ENCODE assay signal across 9 cellular contexts in the genomic region with DNA sequence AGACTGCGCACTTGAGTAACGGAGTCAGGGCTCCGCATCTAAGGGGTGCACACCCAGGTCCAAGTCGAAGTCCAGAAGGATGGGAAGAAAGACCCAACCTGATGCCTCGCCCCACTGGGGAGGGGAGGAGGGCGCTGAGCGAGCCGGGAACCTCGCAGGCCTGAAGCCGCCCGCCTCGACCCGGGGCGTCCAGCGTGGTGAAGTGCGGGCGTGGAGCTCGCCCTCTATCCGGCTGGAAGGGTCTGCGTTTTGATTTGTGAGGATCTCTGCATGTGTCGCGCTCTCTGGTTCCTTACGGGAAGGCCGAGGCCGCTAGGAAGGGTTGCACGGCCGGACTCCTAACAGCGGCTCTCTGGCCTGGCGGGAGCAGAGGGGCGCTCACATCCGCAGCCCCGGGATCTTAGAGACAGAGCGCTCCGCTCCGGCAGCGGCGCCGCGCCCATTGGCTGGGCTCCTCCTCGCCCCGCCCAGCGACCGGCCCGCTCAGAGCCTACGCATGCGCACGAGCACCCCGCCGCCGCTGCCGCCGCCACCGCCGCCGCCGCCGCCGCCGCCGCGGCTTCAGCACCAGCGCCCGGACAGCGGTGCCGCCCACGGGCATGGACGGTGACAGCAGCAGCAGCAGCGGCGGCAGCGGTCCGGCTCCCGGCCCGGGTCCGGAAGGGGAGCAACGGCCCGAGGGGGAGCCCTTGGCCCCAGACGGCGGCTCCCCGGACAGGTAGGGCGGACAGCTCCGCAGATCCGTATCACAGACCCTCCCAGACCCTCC. TPM values are rescaled to one million over a fixed set of nuclear protein-coding genes. Genes with fewer than 3 reads are reported as not detected.
DNase-seq lines count a peak whose midpoint lies in the region; ATAC-seq and TF ChIP-seq lines count a peak whose summit lies in the region.
"Had no signal": no experiment of that assay in that cellular context is flagged by ENCODE, and none has a peak within 500 bp of the region (broad histone marks: within the 10 kb centered on the region; RNA-seq: fewer than 3 reads in every experiment).

TSS of gene DISP2 (plus strand) at position 497 of the 769 bp plus-strand sequence. CDS start at position 600, 103 bp downstream.

- no peaks in the 10 kb centered on the region for H3K9me3 ChIP-seq in fibroblast of lung (ENCODE audit: control insufficient read depth, insufficient read depth, low read depth, low read length)
- no peaks in the 10 kb centered on the region for H3K9me3 ChIP-seq in naive thymus-derived CD4-positive, alpha-beta T cell (ENCODE audit: control insufficient read depth in 2 of 3, low read length in 3 of 3)

- H3K27me3 Mint-ChIP-seq in naive thymus-derived CD4-positive, alpha-beta T cell: peaks cover 0 to 30% (median 9%) of the 10 kb centered on the region in 5 donors

- H3K9ac ChIP-seq in fibroblast of lung (ENCODE audit: insufficient read depth, low read length): no peak within 1 kb of the TSS

- H3K4me2 ChIP-seq in fibroblast of lung (ENCODE audit: extremely low read depth, insufficient read depth, low read length): peak within 1 kb of the TSS; percentile 80

- peaks cover 7 to 15% (median 13%) of the 10 kb centered on the region in 7 donors for H3K4me1 Mint-ChIP-seq in naive thymus-derived CD4-positive, alpha-beta T cell

- DNase-seq in DMS53 (lab: John Stamatoyannopoulos, UW): peak; percentile 89
- peak; percentile 28 for DNase-seq in KG1 (lab: John Stamatoyannopoulos, UW)
- peak; percentile 79 for DNase-seq in RPMI7951 (ENCODE audit: low read depth)
- DNase-seq in activated T-helper 1 cell treated with anti-CD3 and anti-CD28 coated beads, Interleukin-2, amount 50 U/mL, for 16 hours (ENCODE audit: low read depth in 1 of 2, low spot score in 1 of 2): peak; percentile 78 to 83
- peak; percentile 62 to 67 for DNase-seq in fibroblast of lung (ENCODE audit: low read depth in 2 of 2)
- peak; percentile 80 to 97 (median 91) for DNase-seq in naive thymus-derived CD4-positive, alpha-beta T cell
- peak; percentile 70 to 72 for DNase-seq in stimulated activated CD8-positive, alpha-beta memory T cell treated with anti-CD3 and anti-CD28 coated beads, Interleukin-7, amount 100 ng/mL, for 48 hours (ENCODE audit: extremely low read depth in 1 of 2, low read depth in 1 of 2)

- H2AFZ ChIP-seq in fibroblast of lung (ENCODE audit: low read length): peak within 1 kb of the TSS; percentile 63

- peaks cover 3% of the 10 kb centered on the region for H3K4me1 ChIP-seq in fibroblast of lung (ENCODE audit: control insufficient read depth, extremely low read depth, insufficient read depth, low read length)
- peaks cover 0 to 12% of the 10 kb centered on the region in 2 donors for H3K4me1 ChIP-seq in naive thymus-derived CD4-positive, alpha-beta T cell (ENCODE audit: control insufficient read depth in 2 of 2, insufficient read depth in 2 of 2, low read length in 2 of 2)

- H3K79me2 ChIP-seq in fibroblast of lung (ENCODE audit: control insufficient read depth, insufficient read depth, low read length): no peaks in the 10 kb centered on the region

- H3K36me3 ChIP-seq in fibroblast of lung (ENCODE audit: control insufficient read depth, insufficient read depth, low read length): no peaks in the 10 kb centered on the region
- no peaks in the 10 kb centered on the region for H3K36me3 ChIP-seq in naive thymus-derived CD4-positive, alpha-beta T cell (ENCODE audit: control insufficient read depth in 2 of 3, insufficient read depth in 3 of 3, low read length in 3 of 3)

- peaks cover 38% of the 10 kb centered on the region for H3K27me3 ChIP-seq in fibroblast of lung (ENCODE audit: control insufficient read depth, insufficient read depth, low read length)
- no peaks in the 10 kb centered on the region for H3K27me3 ChIP-seq in naive thymus-derived CD4-positive, alpha-beta T cell (ENCODE audit: control insufficient read depth in 2 of 2, insufficient read depth in 2 of 2, low read length in 2 of 2)

- peak within 1 kb of the TSS; percentile 75 to 90 (median 83) for H3K4me3 Mint-ChIP-seq in naive thymus-derived CD4-positive, alpha-beta T cell

- peak; percentile 82 for ATAC-seq in GM21786 (IDR thresholded peaks at IDR 0.05; ENCODE audit: unreplicated experiment)
- peak; percentile 94 for ATAC-seq in naive thymus-derived CD4-positive, alpha-beta T cell

- POLR2A ChIA-PET in naive thymus-derived CD4-positive, alpha-beta T cell (lab: Charles Lee): interaction anchor here (1.4 kb wide), 1 partner anchor 9 kb away, joined by 5 read pairs; no protein-coding TSS in a partner anchor

- H3K4me3 ChIP-seq in fibroblast of lung (replicated peaks in 1 of 4; ENCODE audit: control extremely low read depth in 1 of 4, insufficient read depth in 1 of 4, low read depth in 3 of 4, low read length in 4 of 4): peak within 1 kb of the TSS; percentile 35 to 56 (median 42)
- H3K4me3 ChIP-seq in naive thymus-derived CD4-positive, alpha-beta T cell (ENCODE audit: low read length): peak within 1 kb of the TSS; percentile 63

- CTCF ChIA-PET in naive thymus-derived CD4-positive, alpha-beta T cell (lab: Charles Lee): no interaction called here

- intact Hi-C loops in naive thymus-derived CD4-positive, alpha-beta T cell (cut with micrococcal nuclease): loop anchor here (1.0 to 5.0 kb wide), 9 partner anchors 10 to 207 kb away; partner anchors contain the start of genes KNSTRN (in 2 of the 2), BAHD1 (in 1 of the 2), CCDC32 (in 1 of the 2) and INAFM2 (in 1 of the 2)

- no peaks in the 10 kb centered on the region for H4K20me1 ChIP-seq in fibroblast of lung (ENCODE audit: control insufficient read depth, extremely low read depth, insufficient read depth, low read length)

- H3K27ac Mint-ChIP-seq in naive thymus-derived CD4-positive, alpha-beta T cell: peak within 1 kb of the TSS in 2 of 9 donors; percentile 38 to 48

- H3K36me3 Mint-ChIP-seq in naive thymus-derived CD4-positive, alpha-beta T cell: peaks cover 0 to 11% (median 5%) of the 10 kb centered on the region in 5 donors

- H3K27ac ChIP-seq in fibroblast of lung (ENCODE audit: insufficient read depth, low read length): no peak within 1 kb of the TSS
- H3K27ac ChIP-seq in naive thymus-derived CD4-positive, alpha-beta T cell (ENCODE audit: low read depth, low read length): no peak within 1 kb of the TSS
- H3K27ac ChIP-seq: epithelial cell of prostate had no signal

- no peak for TF ChIP-seq CTCF in fibroblast of lung (conservative IDR thresholded peaks at IDR 0.05 in 1 of 2, IDR thresholded peaks at IDR 0.05 in 1 of 2; ENCODE audit: low read depth in 1 of 2, low read length in 2 of 2)

- H3K9me3 Mint-ChIP-seq in naive thymus-derived CD4-positive, alpha-beta T cell: peaks cover 0 to 2% (median 0%) of the 10 kb centered on the region in 11 donors

RNA-seq across cellular contexts. Expression of gene DISP2, which starts in this region (rescaled TPM):
- total RNA-seq in RPMI7951 (2014; rRNA removed; shearing (Covaris generic)): 0.24 and 0.59 TPM in 2 replicates
- under 0.01 and 0.26 TPM in 2 replicates for total RNA-seq in fibroblast of lung
- polyA plus RNA-seq in fibroblast of lung: 0.11 and 0.43 TPM in 2 replicates
- polyA plus RNA-seq in fibroblast of lung (2012): 0.62 and 1.1 TPM in 2 replicates
- 0.12 and 0.26 TPM in 2 replicates for polyA minus RNA-seq in fibroblast of lung (ENCODE audit: low replicate concordance)
- under 1 TPM in 4 of 5 experiments, not detected in 1; 0.05 to 0.51 (median 0.07) TPM for total RNA-seq in naive thymus-derived CD4-positive, alpha-beta T cell
- not detected for polyA plus RNA-seq in naive thymus-derived CD4-positive, alpha-beta T cell

Comparison
In these comparisons a context has a peak if more than half of its experiments do, and no peak if none do; other contexts are left out.
1. Peak in DNase-seq in RPMI7951; RNA of the gene not detected or under 1 TPM.
2. Peak in DNase-seq, ATAC-seq and H3K4me3 ChIP-seq in naive thymus-derived CD4-positive, alpha-beta T cell; RNA of the gene not detected or under 1 TPM.
3. DNase-seq: peak in every context shown above with its lines; median percentile 91 in naive thymus-derived CD4-positive, alpha-beta T cell; 89 in DMS53; 80 in activated T-helper 1 cell treated with anti-CD3 and anti-CD28 coated beads, Interleukin-2, amount 50 U/mL, for 16 hours; 79 in RPMI7951; 71 in stimulated activated CD8-positive, alpha-beta memory T cell treated with anti-CD3 and anti-CD28 coated beads, Interleukin-7, amount 100 ng/mL, for 48 hours; 64 in fibroblast of lung; 28 in KG1.